In genomic region chr2:226894752-226895151, GRCh38 we compare ENCODE assay signal across 20 cellular contexts. TPM values are rescaled to one million over a fixed set of nuclear protein-coding genes. Genes with fewer than 3 reads are reported as not detected.
DNase-seq lines count a peak whose midpoint lies in the region; ATAC-seq and TF ChIP-seq lines count a peak whose summit lies in the region.
"Had no signal": no experiment of that assay in that cellular context is flagged by ENCODE, and none has a peak within 500 bp of the region (broad histone marks: within the 10 kb centered on the region; RNA-seq: fewer than 3 reads in every experiment).

No MANE protein-coding gene starts in this region.

- H2BK5ac ChIP-seq in IMR-90 (ENCODE audit: low read depth, low read length, poor library complexity, severe bottlenecking), result no peak overlapping the region

- peak overlapping the region; percentile 21 for H2AFZ ChIP-seq in IMR-90 (replicated peaks; ENCODE audit: low read length, poor library complexity)

- no peak overlapping the region for H3K4me2 ChIP-seq in IMR-90 (ENCODE audit: low read depth, low read length)
- H3K4me2 ChIP-seq: A549, BLaER1 had no signal

- H3K4me1 ChIP-seq in heart left ventricle, result peaks cover 0 to 19% (median 0%) of the 10 kb centered on the region in 12 donors
- H3K4me1 ChIP-seq in IMR-90 (ENCODE audit: control insufficient read depth, insufficient read depth, low read length), result peaks cover 7% of the 10 kb centered on the region
- H3K4me1 ChIP-seq in subcutaneous abdominal adipose tissue (ENCODE audit: control insufficient read depth in 5 of 5, insufficient read depth in 5 of 5, low read length in 5 of 5), result peaks cover 0 to 54% (median 30%) of the 10 kb centered on the region in 5 donors
- H3K4me1 ChIP-seq: A549, BLaER1, Caco-2 had no signal

- H3K56ac ChIP-seq in IMR-90 (ENCODE audit: extremely low read depth, insufficient read depth, low read length), result no peak overlapping the region

- dilution Hi-C loops in IMR-90 (cut with HindIII; ENCODE audit: low sequenced_read_pairs, unreplicated experiment), result no loop called here

- intact Hi-C loops in Right ventricle myocardium superior (cut with DNase I), result no loop called here
- intact Hi-C loops in heart left ventricle (cut with DNase I), result no loop called here
- intact Hi-C loops in IMR-90 (cut with micrococcal nuclease), result loop anchor here (5.0 kb wide), 1 partner anchor 57 kb away; the partner anchor contains the start of gene RHBDD1
- intact Hi-C loops in left ventricle myocardium superior (cut with micrococcal nuclease), result no loop called here

- H2BK15ac ChIP-seq in IMR-90 (ENCODE audit: low read depth, low read length), result peak overlapping the region; percentile 32; the same call in 1 of the 3 replicates

- TF ChIP-seq RAD21 in IMR-90 (IDR thresholded peaks at IDR 0.05; ENCODE audit: low read length), result no peak

- DNase-seq in Right ventricle myocardium superior (no peak), heart left ventricle (no peak), IMR-90 (no peak), left ventricle myocardium superior (no peak), mucosa of gallbladder (ENCODE audit: low spot score) (no peak)
- DNase-seq: Caco-2; CD4-positive, alpha-beta memory T cell; DMS 273 treated with DMSO at 0.1 percent for 48 hours; DMS79 treated with DMSO at 0.1 percent for 48 hours; Karpas-422; NCI-H1694; NCI-H2081; NCI-H2171; NCI-H524 treated with DMSO at 0.1 percent for 48 hours; NCI-H82 had no signal

- H3K36me3 ChIP-seq in heart left ventricle (peaks cover 0 to 9% (median 0%) of the 10 kb centered on the region in 9 donors), IMR-90 (ENCODE audit: control insufficient read depth, insufficient read depth, low read length) (no peaks in the 10 kb centered on the region; the same call in 1 of the 2 replicates), subcutaneous abdominal adipose tissue (ENCODE audit: control insufficient read depth in 5 of 5, insufficient read depth in 5 of 5, low read length in 5 of 5) (peaks cover 0 to 2% (median 0%) of the 10 kb centered on the region in 5 donors)

- H2AK9ac ChIP-seq in IMR-90 (replicated peaks; ENCODE audit: low read depth, low read length, poor library complexity), result no peak overlapping the region

- WGBS in heart left ventricle, 4 donors, result 88 to 95% (median 92%) methylated on average over 3 of the region's 3 CpGs
- 85% methylated on average over 3 of the region's 3 CpGs; no CpG with 5 or more reads in 1 of the 2 experiments for WGBS in IMR-90 (ENCODE audit: extremely low coverage in 2 of 2, insufficient read length in 1 of 2), 2 experiments

- peak overlapping the region; percentile 44; the same call in 1 of the 2 replicates for H2BK120ac ChIP-seq in IMR-90 (ENCODE audit: low read depth, low read length)

- H4K91ac ChIP-seq in IMR-90 (ENCODE audit: insufficient read depth, low read depth, low read length), result 0 out of 2 replicates have a peak overlapping the region, but pooled peaks have one; percentile 14

- H3K27me3 ChIP-seq in heart left ventricle (no peaks in the 10 kb centered on the region), IMR-90 (ENCODE audit: control insufficient read depth, insufficient read depth, low read length) (no peaks in the 10 kb centered on the region), subcutaneous abdominal adipose tissue (ENCODE audit: control insufficient read depth in 5 of 5, insufficient read depth in 4 of 5, low read length in 5 of 5) (no peaks in the 10 kb centered on the region)
- H3K27me3 ChIP-seq: BLaER1 had no signal

- H3K27ac ChIP-seq in heart left ventricle, result no peak overlapping the region
- no peak overlapping the region for H3K27ac ChIP-seq in IMR-90 (ENCODE audit: insufficient read depth, low read length)
- peak overlapping the region; percentile 42 for H3K27ac ChIP-seq in subcutaneous abdominal adipose tissue (ENCODE audit: low read depth, low read length)
- H3K27ac ChIP-seq: A549, BLaER1 had no signal

- peak overlapping the region; percentile 12; the same call in 1 of the 2 replicates for H2BK20ac ChIP-seq in IMR-90 (ENCODE audit: low read depth, low read length)

- ATAC-seq in Right ventricle myocardium superior (ENCODE audit: poor library complexity) (peak; percentile 19), heart left ventricle (no peak), IMR-90 (ENCODE audit: low read depth) (no peak), left ventricle myocardium superior (peak; percentile 10), HG03175 (IDR thresholded peaks at IDR 0.05; ENCODE audit: unreplicated experiment) (no peak)
- ATAC-seq: A549, GM12878 had no signal

- no TSS peak for BruUV-seq in IMR-90 (replicated peaks; lab: Mats Ljungman, UMichigan)

- POLR2A ChIA-PET in IMR-90 (lab: Charles Lee; ENCODE audit: unreplicated experiment), result no interaction called here

- no peaks in the 10 kb centered on the region for H4K20me1 ChIP-seq in IMR-90 (ENCODE audit: insufficient read depth, low read length)
- H4K20me1 ChIP-seq: BLaER1 had no signal

- no peak overlapping the region for H4K8ac ChIP-seq in IMR-90 (ENCODE audit: low read depth in 2 of 2, low read length in 2 of 2)

- in situ Hi-C loops in IMR-90 (cut with MboI; ENCODE audit: low sequenced_read_pairs), result no loop called here

- H3K18ac ChIP-seq in IMR-90 (ENCODE audit: low read depth, low read length), result peak overlapping the region; percentile 24; the same call in 1 of the 2 replicates

- H3K9ac ChIP-seq in IMR-90 (ENCODE audit: low read depth, low read length) (no peak overlapping the region), subcutaneous abdominal adipose tissue (ENCODE audit: low read length in 5 of 5) (no peak overlapping the region)
- H3K9ac ChIP-seq: BLaER1 had no signal

- H4K5ac ChIP-seq in IMR-90 (ENCODE audit: low read depth, low read length), result peak overlapping the region; percentile 42; the same call in 1 of the 2 replicates

- H3K9me3 ChIP-seq in heart left ventricle (peaks cover 0 to 6% (median 0%) of the 10 kb centered on the region in 12 donors), IMR-90 (ENCODE audit: control insufficient read depth, insufficient read depth, low read length) (no peaks in the 10 kb centered on the region), subcutaneous abdominal adipose tissue (ENCODE audit: control insufficient read depth in 5 of 5, low read length in 5 of 5) (peaks cover 0 to 4% (median 0%) of the 10 kb centered on the region in 5 donors)
- H3K9me3 ChIP-seq: A549, BLaER1, Caco-2 had no signal

- H3K23ac ChIP-seq in IMR-90 (ENCODE audit: low read depth, low read length), result peak overlapping the region; percentile 31; the same call in 1 of the 2 replicates

- H3K14ac ChIP-seq in IMR-90 (replicated peaks; ENCODE audit: low read depth, low read length), result no peak overlapping the region

- CTCF ChIA-PET in IMR-90 (lab: Yijun Ruan, JAX), result no interaction called here

- H3K4me3 ChIP-seq in heart left ventricle (no peak overlapping the region), IMR-90 (ENCODE audit: insufficient read depth, low read depth, low read length) (no peak overlapping the region), subcutaneous abdominal adipose tissue (ENCODE audit: low read depth in 1 of 5, low read length in 5 of 5) (no peak overlapping the region)
- H3K4me3 ChIP-seq: A549, BLaER1, GM12878 had no signal

- peaks cover 15 to 21% of the 10 kb centered on the region in 2 experiments for H3K79me1 ChIP-seq in IMR-90 (ENCODE audit: low read depth in 1 of 2, low read length in 2 of 2)

- TF ChIP-seq POLR2A in heart left ventricle (IDR thresholded peaks at IDR 0.05), result no peak
- TF ChIP-seq POLR2A in IMR-90 (IDR thresholded peaks at IDR 0.05; ENCODE audit: low read depth, low read length), result no peak

- no peak overlapping the region for H3K4ac ChIP-seq in IMR-90 (ENCODE audit: low read depth, low read length)

- H3K9me1 ChIP-seq in IMR-90 (ENCODE audit: insufficient read depth, low read length), result peaks cover 8% of the 10 kb centered on the region

- TF ChIP-seq CTCF in heart left ventricle (IDR thresholded peaks at IDR 0.05), result no peak
- TF ChIP-seq CTCF in IMR-90 (conservative IDR thresholded peaks at IDR 0.05; ENCODE audit: low read depth, low read length), result no peak

- H2AK5ac ChIP-seq in IMR-90 (ENCODE audit: low read depth, low read length), result no peak overlapping the region

TF ChIP-seq in IMR-90, 13 proteins besides CTCF, POLR2A, EP300 and RAD21:
- TF ChIP-seq SMC3 (IDR thresholded peaks at IDR 0.05; ENCODE audit: low read depth, low read length) (no peak), RFX5 (IDR thresholded peaks at IDR 0.05; ENCODE audit: low read depth, low read length) (no peak), FOS (IDR thresholded peaks at IDR 0.05; ENCODE audit: low read depth, low read length) (no peak), MAZ (IDR thresholded peaks at IDR 0.05; ENCODE audit: borderline replicate concordance, low read depth, low read length) (no peak), MAFK (IDR thresholded peaks at IDR 0.05; ENCODE audit: low read depth, low read length) (no peak), CEBPB (IDR thresholded peaks at IDR 0.05; ENCODE audit: low read depth, low read length) (no peak)

RNA-seq across cellular contexts. Expression of gene RHBDD1, which starts 58.9 kb away (rescaled TPM):
- 29.5 TPM for total RNA-seq in Right ventricle myocardium superior
- 10 to 100 TPM; 12.5 to 44.5 (median 33.2) TPM for total RNA-seq in heart left ventricle
- 10 to 100 TPM in 1 of 2 donors, 1 to 10 TPM in 1; 4.7 to 13.4 TPM for polyA plus RNA-seq in heart left ventricle
- total RNA-seq in IMR-90 (2012; rRNA removed), result 11.9 and 14.0 TPM in 2 replicates
- 9.3 and 9.7 TPM in 2 replicates for polyA plus RNA-seq in IMR-90 (2012; rRNA removed)
- polyA plus RNA-seq in IMR-90 (2012; cell fraction: cytosol; rRNA removed), result 4.0 and 4.1 TPM in 2 replicates
- polyA plus RNA-seq in IMR-90 (2012; cell fraction: nucleus; rRNA removed; ENCODE audit: low replicate concordance), result 3.8 and 8.8 TPM in 2 replicates
- 29.8 TPM for total RNA-seq in left ventricle myocardium superior
- 36.7 TPM for total RNA-seq in mucosa of gallbladder

Comparison
In these comparisons a context has a peak if more than half of its experiments do, and no peak if none do; other contexts are left out.
1. ATAC-seq: peak in Right ventricle myocardium superior (single experiment) and left ventricle myocardium superior (single experiment); none in heart left ventricle (0 of 4), IMR-90 (single experiment) and HG03175 (single experiment).